ENCODE assay signal across 8 cellular contexts in the genomic region with DNA sequence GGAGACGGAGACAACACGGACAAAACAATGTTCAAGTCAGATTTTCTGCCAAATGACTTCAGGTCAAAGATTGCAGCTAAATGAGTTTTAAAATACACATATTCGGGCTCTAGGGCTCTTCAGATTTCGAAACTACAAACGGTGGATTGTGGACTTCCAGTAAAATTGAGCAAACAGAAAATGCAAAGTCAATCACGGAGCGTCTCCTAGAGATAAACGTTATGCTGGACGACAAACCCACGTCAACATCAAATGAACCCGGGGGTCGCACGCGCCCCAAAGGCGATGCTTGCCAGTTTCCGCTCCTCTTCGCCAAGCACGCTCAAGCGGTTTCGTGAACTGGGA. TPM values are rescaled to one million over a fixed set of nuclear protein-coding genes. Genes with fewer than 3 reads are reported as not detected.
DNase-seq lines count a peak whose midpoint lies in the region; ATAC-seq and TF ChIP-seq lines count a peak whose summit lies in the region.

No MANE protein-coding gene starts in this region.

- TF ChIP-seq CTCF in spleen (IDR thresholded peaks at IDR 0.05 in 8 of 11, conservative IDR thresholded peaks at IDR 0.05 in 3 of 11) = no peak

- H3K27me3 ChIP-seq in CD4-positive, CD25-positive, alpha-beta regulatory T cell (ENCODE audit: control insufficient read depth, insufficient read depth, low read length) = no peaks in the 10 kb centered on the region
- no peaks in the 10 kb centered on the region for H3K27me3 ChIP-seq in iPS DF 6.9 (ENCODE audit: control insufficient read depth, insufficient read depth, low read length)
- H3K27me3 ChIP-seq in spleen (replicated peaks in 1 of 7) = no peaks in the 10 kb centered on the region

- peak in 1 of 3 donors; percentile 5 for DNase-seq in CD4-positive, CD25-positive, alpha-beta regulatory T cell
- DNase-seq in activated T-helper 2 cell treated with anti-CD3 and anti-CD28 coated beads, Interferon-gamma antibody, Interleukin-2, Interleukin-4, amounts not matched to agents 10 μg/mL and 5 μg/mL and 100 μg/mL, durations not matched to agents 14 hours and 24 hours and 36 hours (ENCODE audit: low spot score) = no peak
- DNase-seq in iPS DF 6.9 (ENCODE audit: low read depth, low spot score) = no peak
- no peak for DNase-seq in spleen
- DNase-seq in activated CD4-positive, alpha-beta T cell treated with anti-CD3 and anti-CD28 coated beads, Interleukin-2, amount 50 U/mL, for 48 hours = no peak

- peak overlapping the region; percentile 96 to 100 (median 98) for H3K4me3 Mint-ChIP-seq in CD4-positive, CD25-positive, alpha-beta regulatory T cell
- peak overlapping the region; percentile 96 for H3K4me3 Mint-ChIP-seq in activated T-helper 2 cell treated with anti-CD3 and anti-CD28 coated beads, Interferon-gamma antibody, Interleukin-2, Interleukin-4, amounts not matched to agents 10 μg/mL and 5 μg/mL and 100 μg/mL, durations not matched to agents 14 hours and 24 hours and 36 hours (ENCODE audit: low read depth)

- no CpG with 5 or more reads among the region's 20 CpGs for WGBS in iPS DF 6.9 (ENCODE audit: insufficient coverage, insufficient read length)
- 0 to 1% (median 1%) methylated on average over 20 of the region's 20 CpGs for WGBS in spleen, 5 donors

- H3K4me1 ChIP-seq in CD4-positive, CD25-positive, alpha-beta regulatory T cell (ENCODE audit: control insufficient read depth, insufficient read depth, low read length, poor library complexity, severe bottlenecking) = peaks cover 31% of the 10 kb centered on the region
- H3K4me1 ChIP-seq in iPS DF 6.9 (ENCODE audit: control insufficient read depth, insufficient read depth, low read length) (0 out of 2 replicates have a peak, but pooled peaks cover 3% of the 10 kb centered on the region), spleen (peaks cover 17 to 58% (median 42%) of the 10 kb centered on the region in 6 donors)

- peak overlapping the region; percentile 76 for H3K27ac ChIP-seq in CD4-positive, CD25-positive, alpha-beta regulatory T cell (ENCODE audit: insufficient read depth, low read length, poor library complexity, severe bottlenecking)
- H3K27ac ChIP-seq in iPS DF 6.9 (ENCODE audit: low read length) = no peak overlapping the region
- H3K27ac ChIP-seq in spleen = peak overlapping the region; percentile 72 to 98 (median 96)

- H3K4me3 ChIP-seq in CD4-positive, CD25-positive, alpha-beta regulatory T cell (ENCODE audit: low read depth, low read length) = peak overlapping the region; percentile 97
- peak overlapping the region; percentile 62 for H3K4me3 ChIP-seq in iPS DF 6.9 (ENCODE audit: low read length)
- peak overlapping the region; percentile 82 to 99 (median 95) for H3K4me3 ChIP-seq in spleen

- no peak for ATAC-seq in CD4-positive, CD25-positive, alpha-beta regulatory T cell (ENCODE audit: low read depth in 2 of 2)
- peak; percentile 6 for ATAC-seq in HG03025 (IDR thresholded peaks at IDR 0.05; ENCODE audit: low FRiP score, unreplicated experiment)
- no peak for ATAC-seq in GM21529 (IDR thresholded peaks at IDR 0.05; ENCODE audit: unreplicated experiment)
- no peak for ATAC-seq in HG02588 (IDR thresholded peaks at IDR 0.05; ENCODE audit: unreplicated experiment)

- H3K27me3 Mint-ChIP-seq in CD4-positive, CD25-positive, alpha-beta regulatory T cell = no peaks in the 10 kb centered on the region
- no peaks in the 10 kb centered on the region for H3K27me3 Mint-ChIP-seq in activated T-helper 2 cell treated with anti-CD3 and anti-CD28 coated beads, Interferon-gamma antibody, Interleukin-2, Interleukin-4, amounts not matched to agents 10 μg/mL and 5 μg/mL and 100 μg/mL, durations not matched to agents 14 hours and 24 hours and 36 hours (ENCODE audit: low read depth)

- peak overlapping the region; percentile 93 to 96 (median 95) for H3K27ac Mint-ChIP-seq in CD4-positive, CD25-positive, alpha-beta regulatory T cell
- H3K27ac Mint-ChIP-seq in activated T-helper 2 cell treated with anti-CD3 and anti-CD28 coated beads, Interferon-gamma antibody, Interleukin-2, Interleukin-4, amounts not matched to agents 10 μg/mL and 5 μg/mL and 100 μg/mL, durations not matched to agents 14 hours and 24 hours and 36 hours = peak overlapping the region; percentile 92

- no peak for TF ChIP-seq POLR2A in spleen (IDR thresholded peaks at IDR 0.05)

- no peaks in the 10 kb centered on the region for H3K9me3 Mint-ChIP-seq in CD4-positive, CD25-positive, alpha-beta regulatory T cell
- no peaks in the 10 kb centered on the region for H3K9me3 Mint-ChIP-seq in activated T-helper 2 cell treated with anti-CD3 and anti-CD28 coated beads, Interferon-gamma antibody, Interleukin-2, Interleukin-4, amounts not matched to agents 10 μg/mL and 5 μg/mL and 100 μg/mL, durations not matched to agents 14 hours and 24 hours and 36 hours

- H3K4me1 Mint-ChIP-seq in CD4-positive, CD25-positive, alpha-beta regulatory T cell = peaks cover 32 to 50% (median 38%) of the 10 kb centered on the region in 4 donors
- peaks cover 38% of the 10 kb centered on the region for H3K4me1 Mint-ChIP-seq in activated T-helper 2 cell treated with anti-CD3 and anti-CD28 coated beads, Interferon-gamma antibody, Interleukin-2, Interleukin-4, amounts not matched to agents 10 μg/mL and 5 μg/mL and 100 μg/mL, durations not matched to agents 14 hours and 24 hours and 36 hours (ENCODE audit: low read depth)

- peaks cover 12% of the 10 kb centered on the region for H3K36me3 ChIP-seq in CD4-positive, CD25-positive, alpha-beta regulatory T cell (ENCODE audit: control insufficient read depth, insufficient read depth, low read length)
- H3K36me3 ChIP-seq in iPS DF 6.9 (ENCODE audit: control insufficient read depth, insufficient read depth, low read length) (no peaks in the 10 kb centered on the region), spleen (peaks cover 0 to 17% (median 0%) of the 10 kb centered on the region in 6 donors)

- peaks cover 3% of the 10 kb centered on the region for H3K36me3 Mint-ChIP-seq in CD4-positive, CD25-positive, alpha-beta regulatory T cell
- H3K36me3 Mint-ChIP-seq in activated T-helper 2 cell treated with anti-CD3 and anti-CD28 coated beads, Interferon-gamma antibody, Interleukin-2, Interleukin-4, amounts not matched to agents 10 μg/mL and 5 μg/mL and 100 μg/mL, durations not matched to agents 14 hours and 24 hours and 36 hours (ENCODE audit: low read depth) = peaks cover 45% of the 10 kb centered on the region

- intact Hi-C loops in activated T-helper 2 cell treated with anti-CD3 and anti-CD28 coated beads, Interferon-gamma antibody, Interleukin-2, Interleukin-4, amounts not matched to agents 10 μg/mL and 5 μg/mL and 100 μg/mL, durations not matched to agents 14 hours and 24 hours and 36 hours (cut with micrococcal nuclease) = loop anchor here (1.0 to 2.0 kb wide), 2 partner anchors 44 to 86 kb away; partner anchors contain the start of genes ZNF2 and ZNF892
- intact Hi-C loops in spleen (cut with DNase I; ENCODE audit: low total_unique reads) = loop anchor here (5.0 kb wide), 1 partner anchor 46 kb away; the partner anchor contains the start of gene ZNF2

- no peaks in the 10 kb centered on the region for H3K9me3 ChIP-seq in CD4-positive, CD25-positive, alpha-beta regulatory T cell (ENCODE audit: control insufficient read depth in 2 of 2, low read length in 2 of 2)
- H3K9me3 ChIP-seq in iPS DF 6.9 (ENCODE audit: control insufficient read depth, insufficient read depth, low read length) (no peaks in the 10 kb centered on the region), spleen (no peaks in the 10 kb centered on the region)

RNA-seq across cellular contexts. Expression of gene MRPS5, which starts 0.5 kb away (rescaled TPM):
- 31.2 TPM for total RNA-seq in CD4-positive, CD25-positive, alpha-beta regulatory T cell
- polyA plus RNA-seq in CD4-positive, CD25-positive, alpha-beta regulatory T cell = 10 to 100 TPM; 36.6 to 46.4 (median 43.0) TPM
- total RNA-seq in activated T-helper 2 cell treated with anti-CD3 and anti-CD28 coated beads, Interferon-gamma antibody, Interleukin-2, Interleukin-4, amounts not matched to agents 10 μg/mL and 5 μg/mL and 100 μg/mL, durations not matched to agents 14 hours and 24 hours and 36 hours = 90.7 and 92.4 TPM in 2 replicates
- total RNA-seq in spleen = 10 to 100 TPM; 37.5 to 63.6 (median 45.8) TPM
- 10 to 100 TPM; 53.4 to 92.2 (median 82.7) TPM for polyA plus RNA-seq in spleen

RNA-seq across cellular contexts. Expression of gene ZNF514, which starts 38.5 kb away (rescaled TPM):
- 11.4 TPM for total RNA-seq in CD4-positive, CD25-positive, alpha-beta regulatory T cell
- polyA plus RNA-seq in CD4-positive, CD25-positive, alpha-beta regulatory T cell = 10 to 100 TPM in 3 of 4 donors, 1 to 10 TPM in 1; 8.9 to 12.9 (median 11.7) TPM
- total RNA-seq in activated T-helper 2 cell treated with anti-CD3 and anti-CD28 coated beads, Interferon-gamma antibody, Interleukin-2, Interleukin-4, amounts not matched to agents 10 μg/mL and 5 μg/mL and 100 μg/mL, durations not matched to agents 14 hours and 24 hours and 36 hours = 9.8 and 10.4 TPM in 2 replicates
- total RNA-seq in spleen = 10 to 100 TPM; 14.7 to 23.1 (median 18.0) TPM
- 10 to 100 TPM in 2 of 3 donors, 1 to 10 TPM in 1; 8.3 to 12.6 (median 11.2) TPM for polyA plus RNA-seq in spleen

RNA-seq across cellular contexts. Expression of gene ZNF2, which starts 44.5 kb away (rescaled TPM):
- 1.8 TPM for total RNA-seq in CD4-positive, CD25-positive, alpha-beta regulatory T cell
- polyA plus RNA-seq in CD4-positive, CD25-positive, alpha-beta regulatory T cell = 1 to 10 TPM; 2.4 to 4.6 (median 3.6) TPM
- total RNA-seq in activated T-helper 2 cell treated with anti-CD3 and anti-CD28 coated beads, Interferon-gamma antibody, Interleukin-2, Interleukin-4, amounts not matched to agents 10 μg/mL and 5 μg/mL and 100 μg/mL, durations not matched to agents 14 hours and 24 hours and 36 hours = 3.3 and 3.6 TPM in 2 replicates
- 1 to 10 TPM; 4.0 to 8.3 (median 5.1) TPM for total RNA-seq in spleen
- 1 to 10 TPM; 1.5 to 1.9 (median 1.5) TPM for polyA plus RNA-seq in spleen
